In genomic region chr20:58985656-58986055, GRCh38 we compare ENCODE assay signal across 19 cellular contexts. TPM values are rescaled to one million over a fixed set of nuclear protein-coding genes. Genes with fewer than 3 reads are reported as not detected.
DNase-seq lines count a peak whose midpoint lies in the region; ATAC-seq and TF ChIP-seq lines count a peak whose summit lies in the region.
"Had no signal": no experiment of that assay in that cellular context is flagged by ENCODE, and none has a peak within 500 bp of the region (broad histone marks: within the 10 kb centered on the region; RNA-seq: fewer than 3 reads in every experiment).

No MANE protein-coding gene starts in this region.

- no peak overlapping the region for H3K9ac ChIP-seq in colonic mucosa (ENCODE audit: low read depth in 2 of 2, low read length in 2 of 2)

- ATAC-seq in activated CD8-positive, alpha-beta T cell treated with anti-CD3 and anti-CD28 coated beads, Interleukin-2, amount 10 ng/mL, durations not matched to agents 7 days and 5 days: no peak
- no peak for ATAC-seq in activated CD8-positive, alpha-beta T cell treated with anti-CD3 and anti-CD28 coated beads for 36 hours

- POLR2A ChIA-PET in activated CD8-positive, alpha-beta T cell treated with anti-CD3 and anti-CD28 coated beads, Interleukin-2, amount 10 ng/mL, durations not matched to agents 7 days and 5 days (lab: Charles Lee): no interaction called here
- POLR2A ChIA-PET in activated CD8-positive, alpha-beta T cell treated with anti-CD3 and anti-CD28 coated beads for 36 hours (lab: Charles Lee): interaction anchor here (1.8 kb wide), 1 partner anchor 14 kb away, joined by 4 read pairs; no protein-coding TSS in a partner anchor

- peaks cover 27% of the 10 kb centered on the region for H3K4me1 Mint-ChIP-seq in activated CD8-positive, alpha-beta T cell treated with anti-CD3 and anti-CD28 coated beads, Interleukin-2, amount 10 ng/mL, durations not matched to agents 7 days and 5 days (ENCODE audit: low read depth)
- peaks cover 29% of the 10 kb centered on the region for H3K4me1 Mint-ChIP-seq in activated CD8-positive, alpha-beta T cell treated with anti-CD3 and anti-CD28 coated beads for 36 hours (ENCODE audit: low read depth)
- peaks cover 32% of the 10 kb centered on the region for H3K4me1 Mint-ChIP-seq in mesothelial cell of epicardium

- CTCF ChIA-PET in activated CD8-positive, alpha-beta T cell treated with anti-CD3 and anti-CD28 coated beads, Interleukin-2, amount 10 ng/mL, durations not matched to agents 7 days and 5 days (lab: Charles Lee): no interaction called here
- CTCF ChIA-PET in activated CD8-positive, alpha-beta T cell treated with anti-CD3 and anti-CD28 coated beads for 36 hours (lab: Charles Lee): no interaction called here

- H3K27ac ChIP-seq in coronary artery: no peak overlapping the region
- H3K27ac ChIP-seq in colonic mucosa: no peak overlapping the region
- H3K27ac ChIP-seq: 22Rv1 had no signal

- no peaks in the 10 kb centered on the region for H3K27me3 ChIP-seq in colonic mucosa

- H3K4me3 Mint-ChIP-seq in activated CD8-positive, alpha-beta T cell treated with anti-CD3 and anti-CD28 coated beads, Interleukin-2, amount 10 ng/mL, durations not matched to agents 7 days and 5 days: no peak overlapping the region
- H3K4me3 Mint-ChIP-seq in activated CD8-positive, alpha-beta T cell treated with anti-CD3 and anti-CD28 coated beads for 36 hours: no peak overlapping the region
- H3K4me3 Mint-ChIP-seq in mesothelial cell of epicardium: no peak overlapping the region
- H3K4me3 Mint-ChIP-seq: H9 had no signal

- intact Hi-C loops in activated CD8-positive, alpha-beta T cell treated with anti-CD3 and anti-CD28 coated beads for 36 hours (cut with micrococcal nuclease): no loop called here
- intact Hi-C loops in colonic mucosa (cut with DNase I): no loop called here

- H3K36me3 ChIP-seq in colonic mucosa: peaks cover 2% of the 10 kb centered on the region

- no peaks in the 10 kb centered on the region for H3K27me3 Mint-ChIP-seq in activated CD8-positive, alpha-beta T cell treated with anti-CD3 and anti-CD28 coated beads, Interleukin-2, amount 10 ng/mL, durations not matched to agents 7 days and 5 days (ENCODE audit: low read depth)
- H3K27me3 Mint-ChIP-seq in activated CD8-positive, alpha-beta T cell treated with anti-CD3 and anti-CD28 coated beads for 36 hours: no peaks in the 10 kb centered on the region
- no peaks in the 10 kb centered on the region for H3K27me3 Mint-ChIP-seq in mesothelial cell of epicardium (ENCODE audit: low read depth)
- H3K27me3 Mint-ChIP-seq: IgD-negative memory B cell had no signal

- H3K4me3 ChIP-seq in coronary artery: no peak overlapping the region
- no peak overlapping the region for H3K4me3 ChIP-seq in colonic mucosa

- DNase-seq in activated CD8-positive, alpha-beta T cell treated with anti-CD3 and anti-CD28 coated beads, Interleukin-2, amount 10 ng/mL, durations not matched to agents 7 days and 5 days: no peak
- DNase-seq in activated CD8-positive, alpha-beta T cell treated with anti-CD3 and anti-CD28 coated beads for 36 hours: no peak
- DNase-seq in CD1c-positive myeloid dendritic cell (ENCODE audit: extremely low spot score) (peak; percentile 9), coronary artery (ENCODE audit: low spot score) (peak; percentile 17), mesothelial cell of epicardium (ENCODE audit: low spot score in 2 of 2, unreplicated experiment in 2 of 2) (no peak), colonic mucosa (no peak), kidney glomerular epithelial cell (lab: John Stamatoyannopoulos, UW) (no peak), AG08395 (ENCODE audit: low spot score) (no peak)
- DNase-seq: C1 segment of cervical spinal cord, H9, NCI-H1417, NCI-H2029, NCI-H2171 treated with DMSO at 0.1 percent for 48 hours, NCI-H82 had no signal

- no peaks in the 10 kb centered on the region for H3K9me3 ChIP-seq in colonic mucosa
- H3K9me3 ChIP-seq: Caco-2 had no signal

- no peaks in the 10 kb centered on the region for H3K4me1 ChIP-seq in colonic mucosa

- peaks cover 48% of the 10 kb centered on the region for H3K36me3 Mint-ChIP-seq in activated CD8-positive, alpha-beta T cell treated with anti-CD3 and anti-CD28 coated beads, Interleukin-2, amount 10 ng/mL, durations not matched to agents 7 days and 5 days (ENCODE audit: low read depth)
- H3K36me3 Mint-ChIP-seq in activated CD8-positive, alpha-beta T cell treated with anti-CD3 and anti-CD28 coated beads for 36 hours (ENCODE audit: low read depth): peaks cover 58% of the 10 kb centered on the region
- peaks cover 27% of the 10 kb centered on the region for H3K36me3 Mint-ChIP-seq in mesothelial cell of epicardium

- TF ChIP-seq CTCF in activated CD8-positive, alpha-beta T cell treated with anti-CD3 and anti-CD28 coated beads for 36 hours (IDR thresholded peaks at IDR 0.05): no peak
- TF ChIP-seq CTCF in coronary artery (IDR thresholded peaks at IDR 0.05) (no peak), mesothelial cell of epicardium (IDR thresholded peaks at IDR 0.05; ENCODE audit: unreplicated experiment) (no peak), colonic mucosa (IDR thresholded peaks at IDR 0.05) (no peak)

- H3K27ac Mint-ChIP-seq in activated CD8-positive, alpha-beta T cell treated with anti-CD3 and anti-CD28 coated beads, Interleukin-2, amount 10 ng/mL, durations not matched to agents 7 days and 5 days: peak overlapping the region; percentile 21
- H3K27ac Mint-ChIP-seq in activated CD8-positive, alpha-beta T cell treated with anti-CD3 and anti-CD28 coated beads for 36 hours: no peak overlapping the region
- H3K27ac Mint-ChIP-seq in mesothelial cell of epicardium: peak overlapping the region; percentile 41

- no peaks in the 10 kb centered on the region for H3K9me3 Mint-ChIP-seq in activated CD8-positive, alpha-beta T cell treated with anti-CD3 and anti-CD28 coated beads, Interleukin-2, amount 10 ng/mL, durations not matched to agents 7 days and 5 days (ENCODE audit: insufficient read depth)
- H3K9me3 Mint-ChIP-seq in activated CD8-positive, alpha-beta T cell treated with anti-CD3 and anti-CD28 coated beads for 36 hours: no peaks in the 10 kb centered on the region
- H3K9me3 Mint-ChIP-seq in mesothelial cell of epicardium: no peaks in the 10 kb centered on the region
- H3K9me3 Mint-ChIP-seq: H9, IgD-negative memory B cell had no signal

RNA-seq across cellular contexts. Expression of gene NELFCD, which starts 4.6 kb away (rescaled TPM):
- 10 to 100 TPM; 89.0 to 89.5 TPM for total RNA-seq in activated CD8-positive, alpha-beta T cell treated with anti-CD3 and anti-CD28 coated beads, Interleukin-2, amount 10 ng/mL, durations not matched to agents 7 days and 5 days
- 100 to 1,000 TPM; 106 to 120 TPM for total RNA-seq in activated CD8-positive, alpha-beta T cell treated with anti-CD3 and anti-CD28 coated beads for 36 hours
- 106 to 112 TPM (median 108 TPM) in 3 replicates for total RNA-seq in mesothelial cell of epicardium
- 10 to 100 TPM; 47.1 to 64.4 TPM for total RNA-seq in colonic mucosa

RNA-seq across cellular contexts. Expression of gene CTSZ, which starts 21.4 kb away (rescaled TPM):
- total RNA-seq in activated CD8-positive, alpha-beta T cell treated with anti-CD3 and anti-CD28 coated beads, Interleukin-2, amount 10 ng/mL, durations not matched to agents 7 days and 5 days: 10 to 100 TPM; 42.4 to 44.0 TPM
- 10 to 100 TPM; 17.9 to 18.4 TPM for total RNA-seq in activated CD8-positive, alpha-beta T cell treated with anti-CD3 and anti-CD28 coated beads for 36 hours
- total RNA-seq in mesothelial cell of epicardium (65.3 to 67.7 TPM (median 65.3 TPM) in 3 replicates), colonic mucosa (100 to 1,000 TPM; 274 to 303 TPM)

RNA-seq across cellular contexts. Expression of gene TUBB1, which starts 33.6 kb away (rescaled TPM):
- not detected for total RNA-seq in activated CD8-positive, alpha-beta T cell treated with anti-CD3 and anti-CD28 coated beads, Interleukin-2, amount 10 ng/mL, durations not matched to agents 7 days and 5 days
- not detected for total RNA-seq in activated CD8-positive, alpha-beta T cell treated with anti-CD3 and anti-CD28 coated beads for 36 hours
- total RNA-seq in mesothelial cell of epicardium (not detected in 3 replicates), colonic mucosa (not detected)
- total RNA-seq: H9, LHCN-M2, NCI-H460 had no signal

RNA-seq across cellular contexts. Expression of gene ATP5F1E, which starts 46.5 kb away (rescaled TPM):
- total RNA-seq in activated CD8-positive, alpha-beta T cell treated with anti-CD3 and anti-CD28 coated beads, Interleukin-2, amount 10 ng/mL, durations not matched to agents 7 days and 5 days: 10 to 100 TPM; 97.8 to 98.8 TPM
- 10 to 100 TPM; 67.4 to 68.8 TPM for total RNA-seq in activated CD8-positive, alpha-beta T cell treated with anti-CD3 and anti-CD28 coated beads for 36 hours
- 46.7 to 52.7 TPM (median 47.8 TPM) in 3 replicates for total RNA-seq in mesothelial cell of epicardium
- 10 to 100 TPM; 75.0 to 94.1 TPM for total RNA-seq in colonic mucosa

RNA-seq across cellular contexts. Expression of gene PRELID3B, which starts 56.9 kb away (rescaled TPM):
- total RNA-seq in activated CD8-positive, alpha-beta T cell treated with anti-CD3 and anti-CD28 coated beads, Interleukin-2, amount 10 ng/mL, durations not matched to agents 7 days and 5 days: 10 to 100 TPM; 80.1 to 81.6 TPM
- total RNA-seq in activated CD8-positive, alpha-beta T cell treated with anti-CD3 and anti-CD28 coated beads for 36 hours: 100 to 1,000 TPM; 140 to 145 TPM
- total RNA-seq in mesothelial cell of epicardium (44.9 to 45.5 TPM (median 45.2 TPM) in 3 replicates), colonic mucosa (100 to 1,000 TPM; 138 to 141 TPM)

Comparison
In these comparisons a context has a peak if more than half of its experiments do, and no peak if none do; other contexts are left out.
1. DNase-seq: peak in CD1c-positive myeloid dendritic cell (single experiment) and coronary artery (single experiment); none in activated CD8-positive, alpha-beta T cell treated with anti-CD3 and anti-CD28 coated beads, Interleukin-2, amount 10 ng/mL, durations not matched to agents 7 days and 5 days (single experiment), activated CD8-positive, alpha-beta T cell treated with anti-CD3 and anti-CD28 coated beads for 36 hours (single experiment), mesothelial cell of epicardium (0 of 2), colonic mucosa (single experiment), kidney glomerular epithelial cell (single experiment) and AG08395 (single experiment).